20 cellular contexts compared by ENCODE assay signal in the genomic region with DNA sequence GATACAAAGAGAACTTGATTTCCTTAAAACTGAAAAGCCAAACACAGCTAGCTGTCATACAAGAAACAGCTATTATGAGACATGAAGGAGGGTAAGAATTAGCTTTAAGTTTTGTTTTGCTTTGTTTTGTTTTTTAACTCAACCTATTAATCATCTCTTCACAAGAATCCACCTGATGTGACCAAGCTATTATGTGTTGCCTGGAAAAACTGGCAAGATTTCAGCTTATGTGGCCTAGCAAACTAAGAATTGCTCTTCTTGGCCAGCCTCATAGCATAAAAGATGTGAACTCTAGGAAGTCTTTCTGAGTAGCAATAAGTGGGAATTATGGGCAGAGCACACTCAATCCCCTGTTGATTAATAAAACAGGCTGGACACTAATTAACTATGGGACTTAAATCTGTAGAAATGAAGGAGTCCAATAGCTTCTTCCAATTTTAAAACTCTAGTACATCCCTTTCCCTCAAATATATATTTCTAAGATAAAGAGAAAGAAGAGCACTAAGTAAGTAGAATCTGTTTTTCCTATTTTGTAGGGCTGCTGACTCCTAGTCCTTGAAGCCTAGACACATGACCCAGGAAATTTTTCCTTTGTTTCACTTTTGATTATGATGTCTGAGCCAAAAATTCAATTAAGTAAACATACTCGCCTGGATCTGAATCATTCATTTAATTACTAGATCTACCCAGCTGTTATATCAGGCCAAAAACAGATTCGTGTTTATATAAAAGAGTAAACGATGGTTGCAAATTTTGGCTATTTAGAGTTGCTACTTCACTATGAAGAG.
A peak's percentile ranks its signal among the peaks of the same experiment; 100 is the strongest.
DNase-seq lines count a peak whose midpoint lies in the region; ATAC-seq and TF ChIP-seq lines count a peak whose summit lies in the region.
"Had no signal": no experiment of that assay in that cellular context is flagged by ENCODE, and none has a peak within 500 bp of the region (broad histone marks: within the 10 kb centered on the region; RNA-seq: fewer than 3 reads in every experiment).

No MANE protein-coding gene starts in this region.

- TF ChIP-seq CTCF in AG04450 (IDR thresholded peaks at IDR 0.05; ENCODE audit: low read depth, low read length) (no peak), VCaP (conservative IDR thresholded peaks at IDR 0.05) (no peak), neural progenitor cell (IDR thresholded peaks at IDR 0.05) (no peak)

- POLR2A ChIA-PET in AG04450 (lab: Yijun Ruan, JAX), result no interaction called here

- H3K4me1 Mint-ChIP-seq in neural progenitor cell, result no peaks in the 10 kb centered on the region
- H3K4me1 Mint-ChIP-seq: H9 had no signal

- peak overlapping the region; percentile 17; the same call in 1 of the 2 replicates for H3K4me3 ChIP-seq in AG04450 (ENCODE audit: low read depth, low read length)
- no peak overlapping the region for H3K4me3 ChIP-seq in neural progenitor cell
- H3K4me3 ChIP-seq: lower lobe of right lung, SJSA1 had no signal

- H3K4me1 ChIP-seq in neural progenitor cell, result no peaks in the 10 kb centered on the region
- H3K4me1 ChIP-seq: SJSA1 had no signal

- H3F3A ChIP-seq in neural progenitor cell (ENCODE audit: low read depth), result no peaks in the 10 kb centered on the region

- H3K9me3 Mint-ChIP-seq in neural progenitor cell, result no peaks in the 10 kb centered on the region
- H3K9me3 Mint-ChIP-seq: CD8-positive, alpha-beta T cell; H9 had no signal

- no peak overlapping the region for H3K9ac ChIP-seq in neural progenitor cell

- H2AFZ ChIP-seq in neural progenitor cell (replicated peaks), result no peak overlapping the region

- H3K79me2 ChIP-seq in neural progenitor cell (ENCODE audit: low read depth), result no peaks in the 10 kb centered on the region

- no peak overlapping the region for H3K4me2 ChIP-seq in neural progenitor cell

- DNase-seq in AG04450 (ENCODE audit: low read depth, low spot score) (no peak), LHCN-M2 (ENCODE audit: low read depth) (peak; percentile 10), left lobe of liver (ENCODE audit: low spot score) (no peak), T1000 (lab: John Stamatoyannopoulos, UW) (no peak), NCI-H2081 treated with DMSO at 0.1 percent for 48 hours (lab: John Stamatoyannopoulos, UW) (no peak), NOMO-1 treated with dmso at 0.1 percent for 144 hours (lab: John Stamatoyannopoulos, UW; ENCODE audit: unreplicated experiment) (no peak), neural progenitor cell (ENCODE audit: low spot score) (no peak)
- DNase-seq: activated CD4-positive, CD25-positive, alpha-beta regulatory T cell treated with anti-CD3 and anti-CD28 coated beads, Interleukin-2, amount 50 U/mL, for 72 hours; activated naive CD8-positive, alpha-beta T cell treated with anti-CD3 and anti-CD28 coated beads, Interleukin-2, amount 50 U/mL, for 24 hours; CD8-positive, alpha-beta T cell; glutamatergic neuron; H9; KG1; lower lobe of right lung; NCI-H774; stimulated activated CD4-positive, alpha-beta T cell treated with anti-CD3 and anti-CD28 coated beads, Interleukin-2, amount 100 ng/mL, for 24 hours; stimulated activated naive CD8-positive, alpha-beta T cell treated with anti-CD3 and anti-CD28 coated beads, Interleukin-15, amount 100 ng/mL, for 72 hours had no signal

- H4K20me1 ChIP-seq in neural progenitor cell (ENCODE audit: low read depth), result no peaks in the 10 kb centered on the region

- no peaks in the 10 kb centered on the region for H3K27me3 ChIP-seq in AG04450 (ENCODE audit: control insufficient read depth, insufficient read depth, low read length)
- no peaks in the 10 kb centered on the region for H3K27me3 ChIP-seq in neural progenitor cell
- H3K27me3 ChIP-seq: SJSA1 had no signal

- H3K27ac ChIP-seq in AG04450 (ENCODE audit: low read depth, low read length) (no peak overlapping the region), VCaP (peak overlapping the region; percentile 35), neural progenitor cell (no peak overlapping the region)
- H3K27ac ChIP-seq: epithelial cell of prostate, lower lobe of right lung, SJSA1 had no signal

- no peaks in the 10 kb centered on the region for H3K36me3 Mint-ChIP-seq in neural progenitor cell
- H3K36me3 Mint-ChIP-seq: CD8-positive, alpha-beta T cell had no signal

- no peaks in the 10 kb centered on the region for H3K36me3 ChIP-seq in neural progenitor cell
- H3K36me3 ChIP-seq: lower lobe of right lung, SJSA1 had no signal

- no peak overlapping the region for H3K27ac Mint-ChIP-seq in neural progenitor cell
- H3K27ac Mint-ChIP-seq: activated naive CD8-positive, alpha-beta T cell treated with anti-CD3 and anti-CD28 coated beads, Interleukin-2, amount 50 U/mL, for 24 hours; CD8-positive, alpha-beta T cell; H9; stimulated activated naive CD8-positive, alpha-beta T cell treated with anti-CD3 and anti-CD28 coated beads, Interleukin-15, amount 100 ng/mL, for 72 hours had no signal

- H3K9me3 ChIP-seq in AG04450 (ENCODE audit: control insufficient read depth, insufficient read depth, low read length) (peaks cover 4% of the 10 kb centered on the region; the same call in 1 of the 2 replicates), neural progenitor cell (ENCODE audit: low read depth) (no peaks in the 10 kb centered on the region)
- H3K9me3 ChIP-seq: lower lobe of right lung, SJSA1 had no signal

- H3K27me3 Mint-ChIP-seq in neural progenitor cell (ENCODE audit: insufficient read depth, low read depth), result no peaks in the 10 kb centered on the region
- H3K27me3 Mint-ChIP-seq: activated naive CD8-positive, alpha-beta T cell treated with anti-CD3 and anti-CD28 coated beads, Interleukin-2, amount 50 U/mL, for 24 hours; stimulated activated naive CD8-positive, alpha-beta T cell treated with anti-CD3 and anti-CD28 coated beads, Interleukin-15, amount 100 ng/mL, for 72 hours had no signal

- CTCF ChIA-PET in AG04450 (lab: Charles Lee), result interaction anchor here (1.1 to 2.1 kb wide), 7 partner anchors 12 to 158 kb away, joined by 3 to 13 read pairs (median 4); no protein-coding TSS in a partner anchor

- no peak overlapping the region for H3K4me3 Mint-ChIP-seq in neural progenitor cell
- H3K4me3 Mint-ChIP-seq: activated naive CD8-positive, alpha-beta T cell treated with anti-CD3 and anti-CD28 coated beads, Interleukin-2, amount 50 U/mL, for 24 hours; CD8-positive, alpha-beta T cell; H9; stimulated activated naive CD8-positive, alpha-beta T cell treated with anti-CD3 and anti-CD28 coated beads, Interleukin-15, amount 100 ng/mL, for 72 hours had no signal

- peak; percentile 39 for ATAC-seq in left lobe of liver
- ATAC-seq: activated naive CD8-positive, alpha-beta T cell treated with anti-CD3 and anti-CD28 coated beads, Interleukin-2, amount 50 U/mL, for 24 hours; CD8-positive, alpha-beta T cell; lower lobe of right lung; stimulated activated naive CD8-positive, alpha-beta T cell treated with anti-CD3 and anti-CD28 coated beads, Interleukin-15, amount 100 ng/mL, for 72 hours had no signal
